2 cellular contexts compared by ENCODE assay signal in the genomic region with DNA sequence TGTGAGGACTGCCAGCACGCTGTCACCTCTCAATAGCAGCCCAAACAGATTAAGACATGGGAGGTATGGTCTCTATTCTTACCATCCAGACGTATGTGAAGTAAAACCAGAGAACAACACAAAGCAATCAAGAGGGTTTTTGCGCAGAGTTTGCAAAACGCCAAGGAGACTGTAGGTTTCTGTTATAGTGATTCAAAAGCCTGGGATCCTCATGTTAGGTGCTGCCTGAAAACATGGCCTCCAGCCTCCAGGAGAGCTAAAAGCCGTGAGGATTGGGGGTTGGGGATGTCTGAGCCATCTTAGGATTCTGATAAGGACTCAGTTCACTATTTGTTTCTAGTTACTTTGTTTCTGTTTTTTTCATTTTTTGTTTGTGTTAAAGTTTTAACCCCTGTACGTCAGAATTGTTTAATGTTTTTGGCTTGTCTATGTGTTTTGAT.
TF ChIP-seq lines count a peak whose summit lies in the region.

No MANE protein-coding gene starts in this region.

TF ChIP-seq in IMR-90, 13 proteins besides CTCF, POLR2A, EP300 and RAD21:
- TF ChIP-seq RCOR1 (IDR thresholded peaks at IDR 0.05; ENCODE audit: insufficient replicate concordance, low read length): no peak
- TF ChIP-seq MXI1 (IDR thresholded peaks at IDR 0.05; ENCODE audit: borderline replicate concordance, low read depth, low read length): no peak
- no peak for TF ChIP-seq MAZ (IDR thresholded peaks at IDR 0.05; ENCODE audit: borderline replicate concordance, low read depth, low read length)
- TF ChIP-seq CEBPB (IDR thresholded peaks at IDR 0.05; ENCODE audit: low read depth, low read length): no peak
- no peak for TF ChIP-seq SMC3 (IDR thresholded peaks at IDR 0.05; ENCODE audit: low read depth, low read length)
- TF ChIP-seq, protein P1, sequence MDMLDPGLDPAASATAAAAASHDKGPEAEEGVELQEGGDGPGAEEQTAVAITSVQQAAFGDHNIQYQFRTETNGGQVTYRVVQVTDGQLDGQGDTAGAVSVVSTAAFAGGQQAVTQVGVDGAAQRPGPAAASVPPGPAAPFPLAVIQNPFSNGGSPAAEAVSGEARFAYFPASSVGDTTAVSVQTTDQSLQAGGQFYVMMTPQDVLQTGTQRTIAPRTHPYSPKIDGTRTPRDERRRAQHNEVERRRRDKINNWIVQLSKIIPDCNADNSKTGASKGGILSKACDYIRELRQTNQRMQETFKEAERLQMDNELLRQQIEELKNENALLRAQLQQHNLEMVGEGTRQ (IDR thresholded peaks at IDR 0.05; ENCODE audit: low read depth, low read length): no peak
- no peak for TF ChIP-seq CHD1 (IDR thresholded peaks at IDR 0.05; ENCODE audit: low read depth, low read length)
- TF ChIP-seq, protein P2, sequence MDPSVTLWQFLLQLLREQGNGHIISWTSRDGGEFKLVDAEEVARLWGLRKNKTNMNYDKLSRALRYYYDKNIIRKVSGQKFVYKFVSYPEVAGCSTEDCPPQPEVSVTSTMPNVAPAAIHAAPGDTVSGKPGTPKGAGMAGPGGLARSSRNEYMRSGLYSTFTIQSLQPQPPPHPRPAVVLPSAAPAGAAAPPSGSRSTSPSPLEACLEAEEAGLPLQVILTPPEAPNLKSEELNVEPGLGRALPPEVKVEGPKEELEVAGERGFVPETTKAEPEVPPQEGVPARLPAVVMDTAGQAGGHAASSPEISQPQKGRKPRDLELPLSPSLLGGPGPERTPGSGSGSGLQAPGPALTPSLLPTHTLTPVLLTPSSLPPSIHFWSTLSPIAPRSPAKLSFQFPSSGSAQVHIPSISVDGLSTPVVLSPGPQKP (IDR thresholded peaks at IDR 0.05; ENCODE audit: borderline replicate concordance, low read depth, low read length): no peak
- TF ChIP-seq NFE2L2 (IDR thresholded peaks at IDR 0.05; ENCODE audit: low read depth, low read length): no peak
- no peak for TF ChIP-seq FOS (IDR thresholded peaks at IDR 0.05; ENCODE audit: low read depth, low read length)
- no peak for TF ChIP-seq MAFK (IDR thresholded peaks at IDR 0.05; ENCODE audit: low read depth, low read length)
- no peak for TF ChIP-seq RFX5 (IDR thresholded peaks at IDR 0.05; ENCODE audit: low read depth, low read length)
- TF ChIP-seq BHLHE40 (IDR thresholded peaks at IDR 0.05; ENCODE audit: low read depth, low read length): no peak

TF ChIP-seq in WTC11, 78 proteins besides CTCF, POLR2A, EP300 and RAD21:
- TF ChIP-seq ZNF138 (CRISPR knock-in tag; conservative IDR thresholded peaks at IDR 0.05) (no peak), ZNF317 (CRISPR knock-in tag; IDR thresholded peaks at IDR 0.05; ENCODE audit: borderline replicate concordance, low read depth) (no peak), ZNF263 (CRISPR knock-in tag; IDR thresholded peaks at IDR 0.05; ENCODE audit: low read depth) (no peak)
